22 cellular contexts compared by ENCODE assay signal in the genomic region with DNA sequence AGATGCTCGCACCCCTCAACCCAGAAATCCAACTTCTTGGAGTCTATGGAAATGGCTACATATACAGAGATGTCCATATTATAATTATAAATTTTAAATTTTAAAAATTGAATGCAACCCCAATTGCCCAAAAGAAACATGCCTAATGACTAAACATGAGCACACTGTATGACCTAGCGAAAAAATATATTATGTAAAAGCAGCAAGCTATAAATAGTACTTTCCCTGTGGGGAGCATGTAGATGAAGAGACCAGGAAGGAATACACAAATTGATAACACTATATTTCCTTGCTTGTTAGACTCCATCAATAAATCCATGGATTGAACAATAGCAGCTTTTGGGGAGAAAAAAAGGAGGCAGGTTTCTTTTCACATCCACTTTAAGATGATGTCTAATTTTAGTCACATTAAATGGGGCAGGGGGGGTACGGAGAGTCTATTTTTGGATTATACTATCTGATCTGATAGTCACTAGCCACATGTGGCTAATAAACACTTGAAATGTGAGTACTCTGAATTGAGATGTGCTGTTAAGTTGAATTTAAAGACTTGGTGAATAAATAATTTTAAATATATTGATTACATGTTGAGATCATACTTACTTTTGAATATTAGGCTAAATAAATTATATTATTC. TPM values are rescaled to one million over a fixed set of nuclear protein-coding genes. Genes with fewer than 3 reads are reported as not detected.
DNase-seq lines count a peak whose midpoint lies in the region; ATAC-seq and TF ChIP-seq lines count a peak whose summit lies in the region.
"Had no signal": no experiment of that assay in that cellular context is flagged by ENCODE, and none has a peak within 500 bp of the region (broad histone marks: within the 10 kb centered on the region; RNA-seq: fewer than 3 reads in every experiment).

No MANE protein-coding gene starts in this region.

- H3K4me3 Mint-ChIP-seq in T-helper 17 cell, result no peak overlapping the region

- DNase-seq in Right ventricle myocardium inferior (ENCODE audit: missing footprints) (no peak), cardiac septum (ENCODE audit: low spot score) (no peak), T-helper 17 cell (no peak), heart right ventricle (no peak), gastrocnemius medialis (no peak), SKM-1 treated with dmso at 0.1 percent for 144 hours (lab: John Stamatoyannopoulos, UW; ENCODE audit: unreplicated experiment) (no peak), HuH-7.5 (ENCODE audit: low spot score) (no peak)
- DNase-seq: CD4-positive, alpha-beta memory T cell; DMS53; EL; GOT3; IMR-90; Karpas-422; NCI-H1417 treated with DMSO at 0.1 percent for 48 hours; NCI-H187 treated with DMSO at 0.1 percent for 48 hours; NCI-H2227 treated with DMSO at 0.1 percent for 48 hours; NCI-H510A treated with DMSO at 0.1 percent for 48 hours; NCI-H82; RPMI8226; SJCRH30 had no signal

- H3K4me3 ChIP-seq in heart right ventricle (no peak overlapping the region), gastrocnemius medialis (peak overlapping the region in 2 of 4 donors; percentile 1 to 16)
- H3K4me3 ChIP-seq: A549, SJCRH30 had no signal

- H3K27ac ChIP-seq in heart right ventricle (peak overlapping the region in 8 of 10 donors; percentile 3 to 84 (median 54)), gastrocnemius medialis (peak overlapping the region; percentile 62 to 69 (median 67))
- H3K27ac ChIP-seq: A549, SJCRH30 had no signal

- H3K4me1 Mint-ChIP-seq in T-helper 17 cell, result peaks cover 53% of the 10 kb centered on the region

- no peak for TF ChIP-seq POLR2A in gastrocnemius medialis (IDR thresholded peaks at IDR 0.05)

- in situ Hi-C loops in gastrocnemius medialis (cut with MboI; ENCODE audit: low sequenced_read_pairs in 4 of 4), result no loop called here

- H3K9me3 ChIP-seq in T-helper 17 cell (ENCODE audit: control insufficient read depth, low read length, poor library complexity, severe bottlenecking) (no peaks in the 10 kb centered on the region), heart right ventricle (peaks cover 0 to 14% (median 0%) of the 10 kb centered on the region in 11 donors), gastrocnemius medialis (no peaks in the 10 kb centered on the region)
- H3K9me3 ChIP-seq: SJCRH30 had no signal

- intact Hi-C loops in Right ventricle myocardium inferior (cut with DNase I), result no loop called here
- intact Hi-C loops in cardiac septum (cut with DNase I), result no loop called here
- intact Hi-C loops in heart right ventricle (cut with DNase I), result no loop called here
- intact Hi-C loops in gastrocnemius medialis (cut with DNase I; ENCODE audit: low total_unique reads), result no loop called here

- WGBS in heart right ventricle, 2 donors, result 58% methylated on average over 3 of the region's 3 CpGs

- TF ChIP-seq CTCF in heart right ventricle (IDR thresholded peaks at IDR 0.05), result no peak
- no peak for TF ChIP-seq CTCF in gastrocnemius medialis (IDR thresholded peaks at IDR 0.05 in 4 of 5, conservative IDR thresholded peaks at IDR 0.05 in 1 of 5)

- H3K36me3 ChIP-seq in heart right ventricle (peaks cover 0 to 96% (median 38%) of the 10 kb centered on the region in 9 donors), gastrocnemius medialis (peaks cover 0 to 40% of the 10 kb centered on the region in 2 donors)

- no peaks in the 10 kb centered on the region for H3K27me3 Mint-ChIP-seq in T-helper 17 cell
- H3K27me3 Mint-ChIP-seq: CD4-positive, alpha-beta memory T cell had no signal

- H3K27me3 ChIP-seq in heart right ventricle (no peaks in the 10 kb centered on the region), gastrocnemius medialis (no peaks in the 10 kb centered on the region)
- H3K27me3 ChIP-seq: SJCRH30 had no signal

- H3K36me3 Mint-ChIP-seq in T-helper 17 cell (ENCODE audit: low read depth), result peaks cover 22% of the 10 kb centered on the region

- H3K27ac Mint-ChIP-seq in T-helper 17 cell, result peak overlapping the region; percentile 39

- peak; percentile 60 for ATAC-seq in Right ventricle myocardium inferior
- no peak for ATAC-seq in T-helper 17 cell
- peak in 6 of 8 donors; percentile 37 to 74 (median 62) for ATAC-seq in heart right ventricle
- peak; percentile 78 to 83 for ATAC-seq in gastrocnemius medialis
- ATAC-seq in HG02852 (IDR thresholded peaks at IDR 0.05; ENCODE audit: unreplicated experiment), result no peak
- ATAC-seq: A549 had no signal

- H3K4me1 ChIP-seq in heart right ventricle, result peaks cover 7 to 71% (median 63%) of the 10 kb centered on the region in 9 donors
- peaks cover 42 to 78% of the 10 kb centered on the region in 2 donors for H3K4me1 ChIP-seq in gastrocnemius medialis
- H3K4me1 ChIP-seq: A549, SJCRH30 had no signal

RNA-seq across cellular contexts. Expression of a gene that starts 17.6 kb away (rescaled TPM):
- 92.1 TPM for total RNA-seq in Right ventricle myocardium inferior
- total RNA-seq in cardiac septum, result 80.8 TPM
- total RNA-seq in T-helper 17 cell, result 100 to 1,000 TPM; 167 to 312 TPM
- 10 to 100 TPM; 54.5 to 95.7 (median 73.7) TPM for total RNA-seq in heart right ventricle
- 10 to 100 TPM; 35.7 to 50.0 TPM for polyA plus RNA-seq in heart right ventricle
- total RNA-seq in gastrocnemius medialis, result 10 to 100 TPM; 27.5 to 50.0 (median 37.2) TPM

Comparison
In these comparisons a context has a peak if more than half of its experiments do, and no peak if none do; other contexts are left out.
1. ATAC-seq: peak in Right ventricle myocardium inferior (single experiment), heart right ventricle (6 of 8) and gastrocnemius medialis (2 of 2); none in T-helper 17 cell (single experiment) and HG02852 (single experiment).